Comparison of ENCODE assay signal across 8 cellular contexts in genomic region chr3:196944037-196944436, GRCh38. TPM values are rescaled to one million over a fixed set of nuclear protein-coding genes. Genes with fewer than 3 reads are reported as not detected.
A peak's percentile ranks its signal among the peaks of the same experiment; 100 is the strongest.
DNase-seq lines count a peak whose midpoint lies in the region; ATAC-seq and TF ChIP-seq lines count a peak whose summit lies in the region.
"Not testable (repeated sequence)": the region's sequence is repeated elsewhere in the genome, so short reads cannot be mapped to it uniquely, and the experiment has no call there.

No MANE protein-coding gene starts in this region.

- not testable (repeated sequence) for H3K27ac ChIP-seq in CD4-positive, CD25-positive, alpha-beta regulatory T cell (ENCODE audit: insufficient read depth, low read length, poor library complexity, severe bottlenecking); OCI-LY3 (ENCODE audit: low read length)

- POLR2A ChIA-PET in activated CD4-positive, alpha-beta memory T cell treated with anti-CD3 and anti-CD28 coated beads for 36 hours (lab: Charles Lee): not testable (repeated sequence)

- CTCF ChIA-PET in activated CD4-positive, alpha-beta memory T cell treated with anti-CD3 and anti-CD28 coated beads for 36 hours (lab: Charles Lee): not testable (repeated sequence)

- H3K9me3 Mint-ChIP-seq in CD4-positive, CD25-positive, alpha-beta regulatory T cell; HFFc6; activated CD4-positive, alpha-beta memory T cell treated with anti-CD3 and anti-CD28 coated beads for 36 hours; naive B cell; stimulated activated effector memory CD8-positive, alpha-beta T cell treated with anti-CD3 and anti-CD28 coated beads, Interleukin-12 subunit alpha, Interleukin-12 subunit beta, amount 100 ng/mL, for 72 hours: not testable (repeated sequence)

- TF ChIP-seq CTCF in HFFc6 (IDR thresholded peaks at IDR 0.05); OCI-LY3 (IDR thresholded peaks at IDR 0.05; ENCODE audit: low read depth, low read length); fibroblast of pulmonary artery (IDR thresholded peaks at IDR 0.05; ENCODE audit: low read length, missing control alignments): not testable (repeated sequence)

- not testable (repeated sequence) for H3K27me3 ChIP-seq in CD4-positive, CD25-positive, alpha-beta regulatory T cell (ENCODE audit: control insufficient read depth, insufficient read depth, low read length); OCI-LY3 (ENCODE audit: low read depth, low read length); adipocyte (replicated peaks; ENCODE audit: control insufficient read depth, insufficient read depth, low read length)

- not testable (repeated sequence) for DNase-seq in CD4-positive, CD25-positive, alpha-beta regulatory T cell; HFFc6; activated CD4-positive, alpha-beta memory T cell treated with anti-CD3 and anti-CD28 coated beads for 36 hours; adipocyte (ENCODE audit: low read depth); fibroblast of pulmonary artery (ENCODE audit: low read depth); naive B cell; stimulated activated effector memory CD8-positive, alpha-beta T cell treated with anti-CD3 and anti-CD28 coated beads, Interleukin-12 subunit alpha, Interleukin-12 subunit beta, amount 100 ng/mL, for 72 hours (ENCODE audit: low spot score in 2 of 2)

- not testable (repeated sequence) for H3K36me3 ChIP-seq in CD4-positive, CD25-positive, alpha-beta regulatory T cell (ENCODE audit: control insufficient read depth, insufficient read depth, low read length); OCI-LY3 (replicated peaks; ENCODE audit: low read depth, low read length); adipocyte (ENCODE audit: control insufficient read depth, insufficient read depth, low read length, severe bottlenecking)

- H3K79me2 ChIP-seq in OCI-LY3 (ENCODE audit: low read length): peaks cover 56% of the 10 kb centered on the region

- not testable (repeated sequence) for H4K20me1 ChIP-seq in OCI-LY3 (ENCODE audit: insufficient read depth, low read length)

- intact Hi-C loops in activated CD4-positive, alpha-beta memory T cell treated with anti-CD3 and anti-CD28 coated beads for 36 hours (cut with micrococcal nuclease): loop anchor here (5.0 to 10.0 kb wide), 5 partner anchors 57 to 1039 kb away; partner anchors contain the start of genes DLG1 and TNK2

- peak overlapping the region; percentile 94 for H3K4me3 ChIP-seq in CD4-positive, CD25-positive, alpha-beta regulatory T cell (ENCODE audit: low read depth, low read length)
- H3K4me3 ChIP-seq in OCI-LY3 (ENCODE audit: low read length): not testable (repeated sequence)
- H3K4me3 ChIP-seq in adipocyte (ENCODE audit: low read length): peak overlapping the region; percentile 96
- peak overlapping the region; percentile 97 for H3K4me3 ChIP-seq in fibroblast of pulmonary artery (replicated peaks; ENCODE audit: low read depth, low read length)

- peak overlapping the region; percentile 7 to 98 (median 98) for H3K4me3 Mint-ChIP-seq in CD4-positive, CD25-positive, alpha-beta regulatory T cell
- H3K4me3 Mint-ChIP-seq in HFFc6: peak overlapping the region; percentile 97
- peak overlapping the region; percentile 98 for H3K4me3 Mint-ChIP-seq in activated CD4-positive, alpha-beta memory T cell treated with anti-CD3 and anti-CD28 coated beads for 36 hours
- H3K4me3 Mint-ChIP-seq in naive B cell: peak overlapping the region in 7 of 8 donors; percentile 47 to 100 (median 81)
- H3K4me3 Mint-ChIP-seq in stimulated activated effector memory CD8-positive, alpha-beta T cell treated with anti-CD3 and anti-CD28 coated beads, Interleukin-12 subunit alpha, Interleukin-12 subunit beta, amount 100 ng/mL, for 72 hours: peak overlapping the region; percentile 88

- H3K9ac ChIP-seq in OCI-LY3 (ENCODE audit: low read length): not testable (repeated sequence)
- H3K9ac ChIP-seq in adipocyte (ENCODE audit: low read length): peak overlapping the region; percentile 97

- H2AFZ ChIP-seq in OCI-LY3 (ENCODE audit: low read depth, low read length): not testable (repeated sequence)

- H3K4me2 ChIP-seq in OCI-LY3 (ENCODE audit: low read length): 0 out of 2 replicates have a peak overlapping the region, but pooled peaks have one; percentile 90

- peaks cover 16% of the 10 kb centered on the region for H3K36me3 Mint-ChIP-seq in CD4-positive, CD25-positive, alpha-beta regulatory T cell
- H3K36me3 Mint-ChIP-seq in HFFc6 (ENCODE audit: low read depth): peaks cover 15% of the 10 kb centered on the region
- H3K36me3 Mint-ChIP-seq in activated CD4-positive, alpha-beta memory T cell treated with anti-CD3 and anti-CD28 coated beads for 36 hours: peaks cover 20% of the 10 kb centered on the region
- H3K36me3 Mint-ChIP-seq in naive B cell: not testable (repeated sequence)
- peaks cover 67% of the 10 kb centered on the region for H3K36me3 Mint-ChIP-seq in stimulated activated effector memory CD8-positive, alpha-beta T cell treated with anti-CD3 and anti-CD28 coated beads, Interleukin-12 subunit alpha, Interleukin-12 subunit beta, amount 100 ng/mL, for 72 hours

- not testable (repeated sequence) for H3K9me3 ChIP-seq in CD4-positive, CD25-positive, alpha-beta regulatory T cell (ENCODE audit: control insufficient read depth in 2 of 2, low read length in 2 of 2); OCI-LY3 (ENCODE audit: insufficient read depth, low read length); adipocyte (ENCODE audit: control insufficient read depth, low read length)

- peaks cover 28% of the 10 kb centered on the region for H3K4me1 ChIP-seq in CD4-positive, CD25-positive, alpha-beta regulatory T cell (ENCODE audit: control insufficient read depth, insufficient read depth, low read length, poor library complexity, severe bottlenecking)
- H3K4me1 ChIP-seq in OCI-LY3 (ENCODE audit: low read length) (peaks cover 23% of the 10 kb centered on the region), adipocyte (ENCODE audit: control insufficient read depth, insufficient read depth, low read length) (peaks cover 16% of the 10 kb centered on the region)

- not testable (repeated sequence) for ATAC-seq in CD4-positive, CD25-positive, alpha-beta regulatory T cell (ENCODE audit: low read depth in 2 of 2); naive B cell (ENCODE audit: low read depth in 2 of 2); stimulated activated effector memory CD8-positive, alpha-beta T cell treated with anti-CD3 and anti-CD28 coated beads, Interleukin-12 subunit alpha, Interleukin-12 subunit beta, amount 100 ng/mL, for 72 hours

- H3K4me1 Mint-ChIP-seq in CD4-positive, CD25-positive, alpha-beta regulatory T cell: peaks cover 15 to 53% (median 32%) of the 10 kb centered on the region in 4 donors
- H3K4me1 Mint-ChIP-seq in HFFc6 (ENCODE audit: low read depth) (peaks cover 43% of the 10 kb centered on the region), naive B cell (peaks cover 40 to 61% (median 54%) of the 10 kb centered on the region in 3 donors)
- H3K4me1 Mint-ChIP-seq in activated CD4-positive, alpha-beta memory T cell treated with anti-CD3 and anti-CD28 coated beads for 36 hours (ENCODE audit: low read depth): peaks cover 38% of the 10 kb centered on the region
- H3K4me1 Mint-ChIP-seq in stimulated activated effector memory CD8-positive, alpha-beta T cell treated with anti-CD3 and anti-CD28 coated beads, Interleukin-12 subunit alpha, Interleukin-12 subunit beta, amount 100 ng/mL, for 72 hours: peaks cover 51% of the 10 kb centered on the region

- not testable (repeated sequence) for H3K27me3 Mint-ChIP-seq in CD4-positive, CD25-positive, alpha-beta regulatory T cell; activated CD4-positive, alpha-beta memory T cell treated with anti-CD3 and anti-CD28 coated beads for 36 hours; naive B cell
- H3K27me3 Mint-ChIP-seq in HFFc6 (ENCODE audit: insufficient read depth): peaks cover 14% of the 10 kb centered on the region

- peak overlapping the region in 1 of 3 donors; percentile 99 for H3K27ac Mint-ChIP-seq in CD4-positive, CD25-positive, alpha-beta regulatory T cell
- not testable (repeated sequence) for H3K27ac Mint-ChIP-seq in HFFc6
- peak overlapping the region; percentile 68 for H3K27ac Mint-ChIP-seq in activated CD4-positive, alpha-beta memory T cell treated with anti-CD3 and anti-CD28 coated beads for 36 hours
- peak overlapping the region in 3 of 6 donors; percentile 79 to 86 (median 81) for H3K27ac Mint-ChIP-seq in naive B cell
- peak overlapping the region; percentile 93 for H3K27ac Mint-ChIP-seq in stimulated activated effector memory CD8-positive, alpha-beta T cell treated with anti-CD3 and anti-CD28 coated beads, Interleukin-12 subunit alpha, Interleukin-12 subunit beta, amount 100 ng/mL, for 72 hours

RNA-seq across cellular contexts. Expression of gene NCBP2, which starts 1.7 kb away (rescaled TPM):
- total RNA-seq in CD4-positive, CD25-positive, alpha-beta regulatory T cell: 46.0 TPM
- polyA plus RNA-seq in CD4-positive, CD25-positive, alpha-beta regulatory T cell: 10 to 100 TPM; 56.7 to 78.0 (median 69.6) TPM
- total RNA-seq in HFFc6 (2021; fragmentation: NEBNext Ultra II Directional; extraction: Animal tissue kit (Norgen Biotek cat#: 25700)): 10 to 100 TPM; 73.6 to 82.2 (median 76.3) TPM
- total RNA-seq in activated CD4-positive, alpha-beta memory T cell treated with anti-CD3 and anti-CD28 coated beads for 36 hours: 10 to 100 TPM; 83.0 to 85.1 TPM
- 10 to 100 TPM; 35.9 to 75.6 (median 62.9) TPM for polyA plus RNA-seq in naive B cell (ENCODE audit: low read depth in 6 of 6)

RNA-seq across cellular contexts. Expression of gene PIGZ, which starts 24.6 kb away (rescaled TPM):
- total RNA-seq in CD4-positive, CD25-positive, alpha-beta regulatory T cell: 0.47 TPM
- polyA plus RNA-seq in CD4-positive, CD25-positive, alpha-beta regulatory T cell: under 1 TPM in 3 of 4 donors, not detected in 1; 0.34 to 0.47 (median 0.37) TPM
- 1 to 10 TPM; 2.9 to 4.3 (median 3.7) TPM for total RNA-seq in HFFc6 (2021; fragmentation: NEBNext Ultra II Directional; extraction: Animal tissue kit (Norgen Biotek cat#: 25700))
- under 1 TPM; 0.65 to 0.71 TPM for total RNA-seq in activated CD4-positive, alpha-beta memory T cell treated with anti-CD3 and anti-CD28 coated beads for 36 hours
- 1 to 10 TPM in 3 of 6 donors, under 1 TPM in 2, not detected in 1; 0.45 to 2.6 (median 1.1) TPM for polyA plus RNA-seq in naive B cell (ENCODE audit: low read depth in 6 of 6)
